ENCODE assay signal across 9 cellular contexts in the genomic region with DNA sequence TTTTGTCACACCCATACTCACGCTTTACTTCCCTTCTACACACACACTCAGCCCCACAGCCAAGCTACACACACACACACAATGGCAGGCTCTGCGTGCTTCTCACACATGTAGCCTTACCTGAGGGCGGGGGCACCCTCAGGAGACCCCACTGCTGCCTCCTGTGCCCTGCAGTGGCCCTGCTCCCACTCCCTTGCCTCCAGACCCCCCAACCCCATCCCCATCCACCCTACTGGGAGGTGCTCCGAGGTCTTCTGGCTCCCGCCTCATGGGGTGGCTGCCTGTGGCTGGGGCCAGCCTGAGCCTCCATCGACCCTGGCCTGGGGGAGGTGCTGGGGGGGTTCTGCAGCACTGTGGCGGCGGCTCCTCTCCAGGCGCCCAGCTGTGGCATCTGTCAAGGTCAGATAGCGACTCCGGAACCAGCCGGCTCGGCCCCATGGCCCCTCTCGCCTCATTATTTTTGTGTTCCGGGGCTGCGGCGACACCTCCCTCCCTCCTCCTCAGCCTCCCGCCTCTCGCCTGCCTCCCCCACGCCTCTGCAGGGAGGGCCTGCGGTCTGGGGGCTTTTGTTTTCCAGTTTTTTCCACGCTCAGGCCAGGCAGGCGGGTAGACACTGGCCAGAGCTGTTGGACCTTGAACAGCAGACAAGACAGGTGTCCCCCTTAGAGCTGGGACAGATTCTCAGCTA. TPM values are rescaled to one million over a fixed set of nuclear protein-coding genes. Genes with fewer than 3 reads are reported as not detected.
DNase-seq lines count a peak whose midpoint lies in the region; ATAC-seq and TF ChIP-seq lines count a peak whose summit lies in the region.
"Had no signal": no experiment of that assay in that cellular context is flagged by ENCODE, and none has a peak within 500 bp of the region (broad histone marks: within the 10 kb centered on the region; RNA-seq: fewer than 3 reads in every experiment).

No MANE protein-coding gene starts in this region.

- no peak for TF ChIP-seq POLR2A in uterus (IDR thresholded peaks at IDR 0.05)

- H3K9me3 ChIP-seq in CD4-positive, alpha-beta T cell (ENCODE audit: control insufficient read depth, low read length) = no peaks in the 10 kb centered on the region
- no peaks in the 10 kb centered on the region for H3K9me3 ChIP-seq in uterus

- H3K27ac ChIP-seq in CD4-positive, alpha-beta T cell (ENCODE audit: low read depth, low read length) = no peak overlapping the region
- H3K27ac ChIP-seq in mesendoderm (ENCODE audit: low read depth, low read length) (no peak overlapping the region), uterus (peak overlapping the region; percentile 89 to 96)

- no peaks in the 10 kb centered on the region for H3K27me3 ChIP-seq in CD4-positive, alpha-beta T cell (ENCODE audit: control insufficient read depth, insufficient read depth, low read length)
- H3K27me3 ChIP-seq in mesendoderm (ENCODE audit: insufficient read depth, low read length, poor library complexity) = no peaks in the 10 kb centered on the region
- H3K27me3 ChIP-seq in uterus = no peaks in the 10 kb centered on the region

- no peak overlapping the region for H3K4me3 ChIP-seq in mesendoderm (ENCODE audit: low read length)
- H3K4me3 ChIP-seq in uterus = no peak overlapping the region

- H4K5ac ChIP-seq in mesendoderm (ENCODE audit: low read length) = no peak overlapping the region

- no peak overlapping the region for H2AK5ac ChIP-seq in mesendoderm (ENCODE audit: low read length)

- H3K36me3 ChIP-seq in mesendoderm (ENCODE audit: control insufficient read depth, insufficient read depth, low read length) = no peaks in the 10 kb centered on the region
- no peaks in the 10 kb centered on the region for H3K36me3 ChIP-seq in uterus

- H2BK15ac ChIP-seq in mesendoderm (replicated peaks; ENCODE audit: low read depth) = no peak overlapping the region

- no peak for TF ChIP-seq CTCF in CD4-positive, alpha-beta T cell (IDR thresholded peaks at IDR 0.05)
- no peak for TF ChIP-seq CTCF in uterus (IDR thresholded peaks at IDR 0.05)

- H3K79me1 ChIP-seq in mesendoderm (ENCODE audit: low read length) = peaks cover 32% of the 10 kb centered on the region

- peak; percentile 21 for ATAC-seq in CD4-positive, alpha-beta T cell (ENCODE audit: poor library complexity)
- peak; percentile 30 for ATAC-seq in GM19372 (IDR thresholded peaks at IDR 0.05; ENCODE audit: low read depth, unreplicated experiment)
- peak; percentile 16 for ATAC-seq in HG03571 (IDR thresholded peaks at IDR 0.05; ENCODE audit: unreplicated experiment)
- ATAC-seq in GM18873 (IDR thresholded peaks at IDR 0.05; ENCODE audit: low FRiP score, unreplicated experiment) = no peak
- no peak for ATAC-seq in GM18870 (IDR thresholded peaks at IDR 0.05; ENCODE audit: unreplicated experiment)

- H3K27ac Mint-ChIP-seq in CD4-positive, alpha-beta T cell = no peak overlapping the region
- H3K27ac Mint-ChIP-seq in activated naive CD8-positive, alpha-beta T cell treated with anti-CD3 and anti-CD28 coated beads for 36 hours = peak overlapping the region; percentile 62
- H3K27ac Mint-ChIP-seq: dendritic cell treated with granulocyte-macrophage colony-stimulating factor and Interleukin-4, amounts not matched to agents 40 ng/mL and 50 ng/mL, for 4 days had no signal

- H3K4me1 ChIP-seq in mesendoderm (ENCODE audit: control insufficient read depth, low read depth, low read length) = peaks cover 32% of the 10 kb centered on the region
- peaks cover 0 to 40% of the 10 kb centered on the region in 2 donors for H3K4me1 ChIP-seq in uterus

- H3K27me3 Mint-ChIP-seq in CD4-positive, alpha-beta T cell = no peaks in the 10 kb centered on the region
- H3K27me3 Mint-ChIP-seq in activated naive CD8-positive, alpha-beta T cell treated with anti-CD3 and anti-CD28 coated beads for 36 hours = no peaks in the 10 kb centered on the region

- DNase-seq in CD4-positive, alpha-beta T cell = peak in 2 of 10 experiments; percentile 15 to 40
- DNase-seq in activated naive CD8-positive, alpha-beta T cell treated with anti-CD3 and anti-CD28 coated beads for 36 hours = peak; percentile 45
- DNase-seq in mesendoderm = no peak
- DNase-seq in uterus = no peak

- H3K79me2 ChIP-seq in mesendoderm (ENCODE audit: control insufficient read depth, insufficient read depth, low read length) = peaks cover 96% of the 10 kb centered on the region

- peak overlapping the region; percentile 85 for H3K4me3 Mint-ChIP-seq in CD4-positive, alpha-beta T cell
- peak overlapping the region; percentile 75 for H3K4me3 Mint-ChIP-seq in activated naive CD8-positive, alpha-beta T cell treated with anti-CD3 and anti-CD28 coated beads for 36 hours
- H3K4me3 Mint-ChIP-seq: dendritic cell treated with granulocyte-macrophage colony-stimulating factor and Interleukin-4, amounts not matched to agents 40 ng/mL and 50 ng/mL, for 4 days had no signal

- H3K4me1 Mint-ChIP-seq in CD4-positive, alpha-beta T cell (ENCODE audit: low read depth) = peaks cover 40% of the 10 kb centered on the region
- H3K4me1 Mint-ChIP-seq in activated naive CD8-positive, alpha-beta T cell treated with anti-CD3 and anti-CD28 coated beads for 36 hours = peaks cover 36% of the 10 kb centered on the region

- no peak overlapping the region for H3K23ac ChIP-seq in mesendoderm (ENCODE audit: low read length)

- H4K8ac ChIP-seq in mesendoderm (ENCODE audit: low read depth, low read length) = no peak overlapping the region

- H3K9ac ChIP-seq in mesendoderm (ENCODE audit: low read length) = peak overlapping the region; percentile 1

- no peak overlapping the region for H3K18ac ChIP-seq in mesendoderm (ENCODE audit: low read length)

- no peak overlapping the region for H2BK120ac ChIP-seq in mesendoderm (ENCODE audit: low read depth, low read length)

- H2BK5ac ChIP-seq in mesendoderm (ENCODE audit: low read length) = no peak overlapping the region

- intact Hi-C loops in CD4-positive, alpha-beta T cell (cut with DNase I, micrococcal nuclease) = no loop called here
- intact Hi-C loops in uterus (cut with DNase I; ENCODE audit: low total_unique reads) = no loop called here

- CTCF ChIA-PET in CD4-positive, alpha-beta T cell (lab: Charles Lee) = interaction anchor here (0.5 to 1.4 kb wide), 2 partner anchors 41 to 96 kb away, joined by 4 read pairs; no protein-coding TSS in a partner anchor

- no peak overlapping the region for H3K4ac ChIP-seq in mesendoderm (ENCODE audit: low read depth, low read length)

- no peaks in the 10 kb centered on the region for H3K9me3 Mint-ChIP-seq in CD4-positive, alpha-beta T cell
- H3K9me3 Mint-ChIP-seq in activated naive CD8-positive, alpha-beta T cell treated with anti-CD3 and anti-CD28 coated beads for 36 hours = no peaks in the 10 kb centered on the region
- H3K9me3 Mint-ChIP-seq: dendritic cell treated with granulocyte-macrophage colony-stimulating factor and Interleukin-4, amounts not matched to agents 40 ng/mL and 50 ng/mL, for 4 days had no signal

- no CpG with 5 or more reads among the region's 23 CpGs for WGBS in mesendoderm (ENCODE audit: extremely low coverage, insufficient coverage, low lambda C conversion rate)

- H3K56ac ChIP-seq in mesendoderm (ENCODE audit: low read length) = peak overlapping the region; percentile 61

- no peak overlapping the region for H3K4me2 ChIP-seq in mesendoderm (ENCODE audit: low read length)

- POLR2A ChIA-PET in CD4-positive, alpha-beta T cell (lab: Charles Lee) = interaction anchor here (0.8 to 1.8 kb wide), 3 partner anchors 10 to 34 kb away, joined by 3 to 8 read pairs (median 5); a partner anchor contains a TSS

- H3K36me3 Mint-ChIP-seq in CD4-positive, alpha-beta T cell (ENCODE audit: low read depth) = no peaks in the 10 kb centered on the region
- H3K36me3 Mint-ChIP-seq in activated naive CD8-positive, alpha-beta T cell treated with anti-CD3 and anti-CD28 coated beads for 36 hours = no peaks in the 10 kb centered on the region

RNA-seq across cellular contexts. Expression of a gene that starts 21.7 kb away (rescaled TPM):
- 1 to 10 TPM; 1.9 to 2.7 TPM for total RNA-seq in CD4-positive, alpha-beta T cell
- 1 to 10 TPM; 1.3 to 2.0 TPM for total RNA-seq in activated naive CD8-positive, alpha-beta T cell treated with anti-CD3 and anti-CD28 coated beads for 36 hours
- polyA plus RNA-seq in mesendoderm (2013, experiment 1 of 2) = 90.1 TPM
- 88.3 TPM for polyA plus RNA-seq in mesendoderm (2013, experiment 2 of 2)
- total RNA-seq in uterus = 10 to 100 TPM in 3 of 4 donors, 1 to 10 TPM in 1; 3.3 to 51.3 (median 35.0) TPM

Comparison
In these comparisons a context has a peak if more than half of its experiments do, and no peak if none do; other contexts are left out.
1. ATAC-seq: peak in CD4-positive, alpha-beta T cell (single experiment), GM19372 (single experiment) and HG03571 (single experiment); none in GM18873 (single experiment) and GM18870 (single experiment).
2. H3K27ac ChIP-seq: peak in uterus (2 of 2); none in CD4-positive, alpha-beta T cell (single experiment) and mesendoderm (single experiment).